In genomic region chr5:131209506-131210191, GRCh38 we compare ENCODE assay signal across 8 cellular contexts. TPM values are rescaled to one million over a fixed set of nuclear protein-coding genes. Genes with fewer than 3 reads are reported as not detected.
DNase-seq lines count a peak whose midpoint lies in the region; ATAC-seq lines count a peak whose summit lies in the region.

No MANE protein-coding gene starts in this region.

- peaks cover 50% of the 10 kb centered on the region for H3K4me1 Mint-ChIP-seq in activated CD4-positive, alpha-beta T cell treated with anti-CD3 and anti-CD28 coated beads, Interleukin-2, amount 10 ng/mL, durations not matched to agents 7 days and 5 days

- H3K4me3 Mint-ChIP-seq in activated CD4-positive, alpha-beta T cell treated with anti-CD3 and anti-CD28 coated beads, Interleukin-2, amount 10 ng/mL, durations not matched to agents 7 days and 5 days = peak overlapping the region; percentile 66

- peak; percentile 67 for DNase-seq in NCI-H1436 (lab: John Stamatoyannopoulos, UW)
- peak; percentile 65 for DNase-seq in activated CD4-positive, alpha-beta T cell treated with anti-CD3 and anti-CD28 coated beads, Interleukin-2, amount 10 ng/mL, durations not matched to agents 7 days and 5 days
- peak; percentile 72 for DNase-seq in kidney tubule cell (ENCODE audit: low spot score)
- DNase-seq in posterior vena cava (ENCODE audit: low spot score) = no peak
- no peak for DNase-seq in hippocampal formation (lab: John Stamatoyannopoulos, UW)
- no peak for DNase-seq in SW 1271 (lab: John Stamatoyannopoulos, UW)

- peak; percentile 78 for ATAC-seq in GM18508 (IDR thresholded peaks at IDR 0.05; ENCODE audit: insufficient read depth, unreplicated experiment)
- peak; percentile 89 for ATAC-seq in HG02610 (IDR thresholded peaks at IDR 0.05; ENCODE audit: unreplicated experiment)

- CTCF ChIA-PET in activated CD4-positive, alpha-beta T cell treated with anti-CD3 and anti-CD28 coated beads, Interleukin-2, amount 10 ng/mL, durations not matched to agents 7 days and 5 days (lab: Charles Lee) = interaction anchor here (0.6 to 1.0 kb wide), 4 partner anchors 10 to 1730 kb away, joined by 3 to 4 read pairs (median 3); no protein-coding TSS in a partner anchor

- H3K9me3 Mint-ChIP-seq in activated CD4-positive, alpha-beta T cell treated with anti-CD3 and anti-CD28 coated beads, Interleukin-2, amount 10 ng/mL, durations not matched to agents 7 days and 5 days = no peaks in the 10 kb centered on the region

- POLR2A ChIA-PET in activated CD4-positive, alpha-beta T cell treated with anti-CD3 and anti-CD28 coated beads, Interleukin-2, amount 10 ng/mL, durations not matched to agents 7 days and 5 days (lab: Charles Lee) = interaction anchor here (0.8 to 1.3 kb wide), 2 partner anchors 45 to 172 kb away, joined by 3 to 6 read pairs; no protein-coding TSS in a partner anchor

- H3K27me3 Mint-ChIP-seq in activated CD4-positive, alpha-beta T cell treated with anti-CD3 and anti-CD28 coated beads, Interleukin-2, amount 10 ng/mL, durations not matched to agents 7 days and 5 days = no peaks in the 10 kb centered on the region

- H3K27ac Mint-ChIP-seq in activated CD4-positive, alpha-beta T cell treated with anti-CD3 and anti-CD28 coated beads, Interleukin-2, amount 10 ng/mL, durations not matched to agents 7 days and 5 days = peak overlapping the region; percentile 97

- intact Hi-C loops in posterior vena cava (cut with DNase I) = no loop called here

- peaks cover 12% of the 10 kb centered on the region for H3K36me3 Mint-ChIP-seq in activated CD4-positive, alpha-beta T cell treated with anti-CD3 and anti-CD28 coated beads, Interleukin-2, amount 10 ng/mL, durations not matched to agents 7 days and 5 days (ENCODE audit: low read depth)

RNA-seq across cellular contexts. Expression of gene LYRM7, which starts 38.9 kb away (rescaled TPM):
- total RNA-seq in activated CD4-positive, alpha-beta T cell treated with anti-CD3 and anti-CD28 coated beads, Interleukin-2, amount 10 ng/mL, durations not matched to agents 7 days and 5 days = 10 to 100 TPM; 11.0 to 12.0 TPM
- total RNA-seq in posterior vena cava = 10 to 100 TPM; 13.2 to 13.4 TPM

RNA-seq across cellular contexts. Expression of gene HINT1, which starts 44.6 kb away (rescaled TPM):
- 100 to 1,000 TPM; 274 to 278 TPM for total RNA-seq in activated CD4-positive, alpha-beta T cell treated with anti-CD3 and anti-CD28 coated beads, Interleukin-2, amount 10 ng/mL, durations not matched to agents 7 days and 5 days
- 100 to 1,000 TPM; 129 to 156 TPM for total RNA-seq in posterior vena cava

RNA-seq across cellular contexts. Expression of gene CDC42SE2, which starts 54.2 kb away (rescaled TPM):
- total RNA-seq in activated CD4-positive, alpha-beta T cell treated with anti-CD3 and anti-CD28 coated beads, Interleukin-2, amount 10 ng/mL, durations not matched to agents 7 days and 5 days = 100 to 1,000 TPM; 145 TPM
- 10 to 100 TPM; 17.0 to 18.5 TPM for total RNA-seq in posterior vena cava

Comparison
In these comparisons a context has a peak if more than half of its experiments do, and no peak if none do; other contexts are left out.
1. DNase-seq: peak in NCI-H1436 (single experiment), activated CD4-positive, alpha-beta T cell treated with anti-CD3 and anti-CD28 coated beads, Interleukin-2, amount 10 ng/mL, durations not matched to agents 7 days and 5 days (single experiment) and kidney tubule cell (single experiment); none in posterior vena cava (single experiment), hippocampal formation (0 of 2) and SW 1271 (0 of 2).
2. RNA of gene CDC42SE2, which starts 54.2 kb away (total RNA-seq): 145 TPM in activated CD4-positive, alpha-beta T cell treated with anti-CD3 and anti-CD28 coated beads, Interleukin-2, amount 10 ng/mL, durations not matched to agents 7 days and 5 days; 17.0 to 18.5 TPM in posterior vena cava; every median in the first group is over 4 times any median in the second.